ENCODE assay signal across 8 cellular contexts in genomic region chr17:42679492-42680330, GRCh38. TPM values are rescaled to one million over a fixed set of nuclear protein-coding genes. Genes with fewer than 3 reads are reported as not detected.
DNase-seq lines count a peak whose midpoint lies in the region; ATAC-seq lines count a peak whose summit lies in the region.

No MANE protein-coding gene starts in this region.

- peaks cover 85% of the 10 kb centered on the region for H3K4me1 ChIP-seq in CD4-positive, CD25-positive, alpha-beta regulatory T cell (ENCODE audit: control insufficient read depth, insufficient read depth, low read length, poor library complexity, severe bottlenecking)
- H3K4me1 ChIP-seq in mononuclear cell (ENCODE audit: insufficient read depth, low read length): peaks cover 73% of the 10 kb centered on the region

- no peaks in the 10 kb centered on the region for H3K36me3 Mint-ChIP-seq in CD4-positive, CD25-positive, alpha-beta regulatory T cell
- no peaks in the 10 kb centered on the region for H3K36me3 Mint-ChIP-seq in stimulated activated memory B cell treated with anti-CD40 and anti-IgM and Interleukin-4, amounts not matched to agents 10 μg/mL and 1 μg/mL and 100 μg/mL, for 72 hours

- peaks cover 1% of the 10 kb centered on the region for H3K27me3 ChIP-seq in CD4-positive, CD25-positive, alpha-beta regulatory T cell (ENCODE audit: control insufficient read depth, insufficient read depth, low read length)
- peaks cover 46% of the 10 kb centered on the region for H3K27me3 ChIP-seq in mononuclear cell (ENCODE audit: insufficient read depth, low read length)

- H3K4me1 Mint-ChIP-seq in CD4-positive, CD25-positive, alpha-beta regulatory T cell: peaks cover 6 to 73% (median 40%) of the 10 kb centered on the region in 4 donors
- H3K4me1 Mint-ChIP-seq in stimulated activated memory B cell treated with anti-CD40 and anti-IgM and Interleukin-4, amounts not matched to agents 10 μg/mL and 1 μg/mL and 100 μg/mL, for 72 hours: peaks cover 74% of the 10 kb centered on the region

- peak overlapping the region; percentile 60 to 78 (median 65) for H3K27ac Mint-ChIP-seq in CD4-positive, CD25-positive, alpha-beta regulatory T cell
- peak overlapping the region; percentile 74 for H3K27ac Mint-ChIP-seq in stimulated activated memory B cell treated with anti-CD40 and anti-IgM and Interleukin-4, amounts not matched to agents 10 μg/mL and 1 μg/mL and 100 μg/mL, for 72 hours

- no peaks in the 10 kb centered on the region for H3K36me3 ChIP-seq in CD4-positive, CD25-positive, alpha-beta regulatory T cell (ENCODE audit: control insufficient read depth, insufficient read depth, low read length)

- peak; percentile 64 to 88 (median 81) for DNase-seq in CD4-positive, CD25-positive, alpha-beta regulatory T cell
- DNase-seq in NCI-H774 (lab: John Stamatoyannopoulos, UW): peak; percentile 84
- DNase-seq in activated T-cell treated with anti-CD3 and anti-CD28 coated beads for 48 hours (ENCODE audit: low read depth): peak; percentile 79
- DNase-seq in epithelial cell of prostate (ENCODE audit: low read depth, low spot score): no peak

- H3K9me3 ChIP-seq in CD4-positive, CD25-positive, alpha-beta regulatory T cell (ENCODE audit: control insufficient read depth in 2 of 2, low read length in 2 of 2): no peaks in the 10 kb centered on the region
- H3K9me3 ChIP-seq in mononuclear cell (ENCODE audit: low read depth, low read length): no peaks in the 10 kb centered on the region

- peak; percentile 61 to 63 for ATAC-seq in CD4-positive, CD25-positive, alpha-beta regulatory T cell (ENCODE audit: low read depth in 2 of 2)
- ATAC-seq in HG02759 (IDR thresholded peaks at IDR 0.05; ENCODE audit: unreplicated experiment): peak; percentile 19
- ATAC-seq in stimulated activated memory B cell treated with anti-CD40 and anti-IgM and Interleukin-4, amounts not matched to agents 10 μg/mL and 1 μg/mL and 100 μg/mL, for 72 hours: peak; percentile 71
- no peak for ATAC-seq in GM21786 (IDR thresholded peaks at IDR 0.05; ENCODE audit: unreplicated experiment)

- H3K27ac ChIP-seq in CD4-positive, CD25-positive, alpha-beta regulatory T cell (ENCODE audit: insufficient read depth, low read length, poor library complexity, severe bottlenecking): peak overlapping the region; percentile 85
- peak overlapping the region; percentile 94 for H3K27ac ChIP-seq in epithelial cell of prostate

- H3K4me3 Mint-ChIP-seq in CD4-positive, CD25-positive, alpha-beta regulatory T cell: peak overlapping the region; percentile 87 to 94 (median 89)
- peak overlapping the region; percentile 76 for H3K4me3 Mint-ChIP-seq in stimulated activated memory B cell treated with anti-CD40 and anti-IgM and Interleukin-4, amounts not matched to agents 10 μg/mL and 1 μg/mL and 100 μg/mL, for 72 hours

- peak overlapping the region; percentile 57 for H3K4me3 ChIP-seq in CD4-positive, CD25-positive, alpha-beta regulatory T cell (ENCODE audit: low read depth, low read length)
- H3K4me3 ChIP-seq in mononuclear cell (ENCODE audit: low read length): peak overlapping the region; percentile 23

- H3K9me3 Mint-ChIP-seq in CD4-positive, CD25-positive, alpha-beta regulatory T cell: peaks cover 0 to 3% (median 0%) of the 10 kb centered on the region in 7 donors
- H3K9me3 Mint-ChIP-seq in stimulated activated memory B cell treated with anti-CD40 and anti-IgM and Interleukin-4, amounts not matched to agents 10 μg/mL and 1 μg/mL and 100 μg/mL, for 72 hours: no peaks in the 10 kb centered on the region

- peaks cover 38% of the 10 kb centered on the region for H3K27me3 Mint-ChIP-seq in CD4-positive, CD25-positive, alpha-beta regulatory T cell
- H3K27me3 Mint-ChIP-seq in stimulated activated memory B cell treated with anti-CD40 and anti-IgM and Interleukin-4, amounts not matched to agents 10 μg/mL and 1 μg/mL and 100 μg/mL, for 72 hours: peaks cover 23% of the 10 kb centered on the region

RNA-seq across cellular contexts. Expression of gene CCR10, which starts 1.9 kb away (rescaled TPM):
- 20.6 TPM for total RNA-seq in CD4-positive, CD25-positive, alpha-beta regulatory T cell
- polyA plus RNA-seq in CD4-positive, CD25-positive, alpha-beta regulatory T cell: 100 to 1,000 TPM in 1 of 4 donors, 10 to 100 TPM in 3; 45.2 to 133 (median 63.9) TPM
- 0.52 TPM for total RNA-seq in mononuclear cell

RNA-seq across cellular contexts. Expression of gene CNTNAP1, which starts 2.6 kb away (rescaled TPM):
- 54.9 TPM for total RNA-seq in CD4-positive, CD25-positive, alpha-beta regulatory T cell
- 1 to 10 TPM in 3 of 4 donors, under 1 TPM in 1; 0.94 to 1.7 (median 1.4) TPM for polyA plus RNA-seq in CD4-positive, CD25-positive, alpha-beta regulatory T cell
- 0.84 TPM for total RNA-seq in mononuclear cell

RNA-seq across cellular contexts. Expression of gene PLEKHH3, which starts 2.9 kb away (rescaled TPM):
- 4.8 TPM for total RNA-seq in CD4-positive, CD25-positive, alpha-beta regulatory T cell
- 1 to 10 TPM in 1 of 4 donors, under 1 TPM in 3; 0.38 to 1.1 (median 0.66) TPM for polyA plus RNA-seq in CD4-positive, CD25-positive, alpha-beta regulatory T cell
- 0.52 TPM for total RNA-seq in mononuclear cell

RNA-seq across cellular contexts. Expression of gene TUBG2, which starts 20.6 kb away (rescaled TPM):
- total RNA-seq in CD4-positive, CD25-positive, alpha-beta regulatory T cell: 13.7 TPM
- polyA plus RNA-seq in CD4-positive, CD25-positive, alpha-beta regulatory T cell: 1 to 10 TPM; 2.8 to 4.0 (median 3.8) TPM
- 2.2 TPM for total RNA-seq in mononuclear cell

Comparison
In these comparisons a context has a peak if more than half of its experiments do, and no peak if none do; other contexts are left out.
1. RNA of gene CCR10, which starts 1.9 kb away (total RNA-seq): 20.6 TPM in CD4-positive, CD25-positive, alpha-beta regulatory T cell (single experiment); 0.52 TPM in mononuclear cell (single experiment); every median in the first group is over 10 times any median in the second.
2. RNA of gene CNTNAP1, which starts 2.6 kb away (total RNA-seq): 54.9 TPM in CD4-positive, CD25-positive, alpha-beta regulatory T cell (single experiment); 0.84 TPM in mononuclear cell (single experiment); every median in the first group is over 10 times any median in the second.